In the genomic region with DNA sequence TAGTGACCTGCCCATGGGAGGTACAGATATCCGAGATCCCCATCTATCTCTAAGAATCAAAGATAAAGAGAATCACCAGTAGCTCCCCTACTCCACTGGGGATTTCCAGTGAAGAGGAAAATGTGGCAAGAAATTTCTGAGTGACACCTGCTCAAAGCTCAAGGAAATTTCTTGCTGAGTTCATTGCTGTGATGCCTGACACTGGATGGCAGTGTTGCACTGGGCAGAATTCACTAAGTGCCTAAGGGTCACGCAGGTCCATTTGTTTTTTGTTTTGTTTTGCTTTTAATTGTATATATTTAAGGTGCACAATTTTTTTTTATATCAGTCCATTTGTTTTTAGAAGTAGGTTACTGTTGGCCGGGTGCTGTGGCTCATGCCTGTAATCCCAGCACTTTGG, we compare ENCODE assay signal across 10 cellular contexts.
DNase-seq lines count a peak whose midpoint lies in the region; TF ChIP-seq lines count a peak whose summit lies in the region.
"Had no signal": no experiment of that assay in that cellular context is flagged by ENCODE, and none has a peak within 500 bp of the region (broad histone marks: within the 10 kb centered on the region; RNA-seq: fewer than 3 reads in every experiment).

No MANE protein-coding gene starts in this region.

- no peaks in the 10 kb centered on the region for H4K20me1 ChIP-seq in Loucy (ENCODE audit: insufficient read depth, low read length, poor library complexity, severe bottlenecking)

- H3K4me2 ChIP-seq in Loucy (ENCODE audit: low read depth, low read length, poor library complexity, severe bottlenecking), result no peak overlapping the region

- H3K36me3 ChIP-seq in Loucy (ENCODE audit: insufficient read depth, low read length), result no peaks in the 10 kb centered on the region

- no peaks in the 10 kb centered on the region for H3K9me3 ChIP-seq in Loucy (ENCODE audit: insufficient read depth, low read depth, low read length)

- H3K4me1 ChIP-seq in Loucy (ENCODE audit: insufficient read depth, low read length, poor library complexity, severe bottlenecking), result no peaks in the 10 kb centered on the region

- no peaks in the 10 kb centered on the region for H3K79me2 ChIP-seq in Loucy (ENCODE audit: insufficient read depth, low read length)

- H3K27me3 ChIP-seq in Loucy (ENCODE audit: insufficient read depth, low read length, poor library complexity, severe bottlenecking), result no peaks in the 10 kb centered on the region

- H3K4me3 ChIP-seq in Loucy (ENCODE audit: low read length, poor library complexity, severe bottlenecking), result no peak overlapping the region

- CTCF ChIA-PET in activated naive CD4-positive, alpha-beta T cell treated with anti-CD3 and anti-CD28 coated beads, Interleukin-2, amount 10 ng/mL, durations not matched to agents 7 days and 5 days (lab: Charles Lee), result no interaction called here

- H3K36me3 Mint-ChIP-seq in brain (no peaks in the 10 kb centered on the region), nephron progenitor cell (ENCODE audit: low read depth) (no peaks in the 10 kb centered on the region)
- H3K36me3 Mint-ChIP-seq in activated naive CD4-positive, alpha-beta T cell treated with anti-CD3 and anti-CD28 coated beads, Interleukin-2, amount 10 ng/mL, durations not matched to agents 7 days and 5 days, result no peaks in the 10 kb centered on the region

- H3K4me3 Mint-ChIP-seq in brain (no peak overlapping the region), nephron progenitor cell (no peak overlapping the region)
- no peak overlapping the region for H3K4me3 Mint-ChIP-seq in activated naive CD4-positive, alpha-beta T cell treated with anti-CD3 and anti-CD28 coated beads, Interleukin-2, amount 10 ng/mL, durations not matched to agents 7 days and 5 days

- H3K27me3 Mint-ChIP-seq in brain, result no peaks in the 10 kb centered on the region
- H3K27me3 Mint-ChIP-seq in nephron progenitor cell (ENCODE audit: low read depth, poor library complexity), result peaks cover 2% of the 10 kb centered on the region
- peaks cover 9% of the 10 kb centered on the region for H3K27me3 Mint-ChIP-seq in activated naive CD4-positive, alpha-beta T cell treated with anti-CD3 and anti-CD28 coated beads, Interleukin-2, amount 10 ng/mL, durations not matched to agents 7 days and 5 days

- no peaks in the 10 kb centered on the region for H3F3A ChIP-seq in Loucy (ENCODE audit: low read depth)

- H2AFZ ChIP-seq in Loucy (ENCODE audit: low read length), result no peak overlapping the region

- in situ Hi-C loops in G401 (cut with HindIII; ENCODE audit: low sequenced_read_pairs), result no loop called here

- no peaks in the 10 kb centered on the region for H3K9me2 ChIP-seq in Loucy (replicated peaks; ENCODE audit: low read depth, low read length)

- TF ChIP-seq CTCF in Loucy (conservative IDR thresholded peaks at IDR 0.05; ENCODE audit: low read length), result peak; percentile 67
- TF ChIP-seq CTCF in brain (conservative IDR thresholded peaks at IDR 0.05), result peak; percentile 42 to 60
- TF ChIP-seq CTCF in nephron progenitor cell (IDR thresholded peaks at IDR 0.05), result peak; percentile 48

- DNase-seq in G401 (ENCODE audit: low spot score) (peak; percentile 31), nephron progenitor cell (peak; percentile 27), midbrain (lab: John Stamatoyannopoulos, UW) (no peak), SKM-1 (lab: John Stamatoyannopoulos, UW; ENCODE audit: unreplicated experiment) (no peak), NK-92 (lab: John Stamatoyannopoulos, UW; ENCODE audit: unreplicated experiment) (no peak)
- no peak for DNase-seq in activated naive CD4-positive, alpha-beta T cell treated with anti-CD3 and anti-CD28 coated beads, Interleukin-2, amount 10 ng/mL, durations not matched to agents 7 days and 5 days
- DNase-seq: activated effector memory CD4-positive, alpha-beta T cell treated with anti-CD3 and anti-CD28 coated beads, Interleukin-2, amount 50 U/mL, for 16 hours; NCI-H187 treated with DMSO at 0.1 percent for 48 hours had no signal

- H3K9me3 Mint-ChIP-seq in brain, result no peaks in the 10 kb centered on the region
- no peaks in the 10 kb centered on the region for H3K9me3 Mint-ChIP-seq in nephron progenitor cell
- no peaks in the 10 kb centered on the region for H3K9me3 Mint-ChIP-seq in activated naive CD4-positive, alpha-beta T cell treated with anti-CD3 and anti-CD28 coated beads, Interleukin-2, amount 10 ng/mL, durations not matched to agents 7 days and 5 days

- H3K4me1 Mint-ChIP-seq in brain (peaks cover 21% of the 10 kb centered on the region), nephron progenitor cell (peaks cover 1% of the 10 kb centered on the region)
- no peaks in the 10 kb centered on the region for H3K4me1 Mint-ChIP-seq in activated naive CD4-positive, alpha-beta T cell treated with anti-CD3 and anti-CD28 coated beads, Interleukin-2, amount 10 ng/mL, durations not matched to agents 7 days and 5 days

- no peak overlapping the region for H3K9ac ChIP-seq in Loucy (ENCODE audit: low read depth, low read length, poor library complexity, severe bottlenecking)

- H3K27ac Mint-ChIP-seq in brain, result no peak overlapping the region
- no peak overlapping the region for H3K27ac Mint-ChIP-seq in nephron progenitor cell
- no peak overlapping the region for H3K27ac Mint-ChIP-seq in activated naive CD4-positive, alpha-beta T cell treated with anti-CD3 and anti-CD28 coated beads, Interleukin-2, amount 10 ng/mL, durations not matched to agents 7 days and 5 days

Comparison
In these comparisons a context has a peak if more than half of its experiments do, and no peak if none do; other contexts are left out.
1. DNase-seq: peak in G401 (single experiment) and nephron progenitor cell (single experiment); none in midbrain (single experiment), SKM-1 (single experiment), NK-92 (single experiment) and activated naive CD4-positive, alpha-beta T cell treated with anti-CD3 and anti-CD28 coated beads, Interleukin-2, amount 10 ng/mL, durations not matched to agents 7 days and 5 days (single experiment).
2. Peak in every context shown above with its lines, with median percentiles within 50 percentile points of each other: CTCF ChIP-seq.